16 cellular contexts compared by ENCODE assay signal in the genomic region with DNA sequence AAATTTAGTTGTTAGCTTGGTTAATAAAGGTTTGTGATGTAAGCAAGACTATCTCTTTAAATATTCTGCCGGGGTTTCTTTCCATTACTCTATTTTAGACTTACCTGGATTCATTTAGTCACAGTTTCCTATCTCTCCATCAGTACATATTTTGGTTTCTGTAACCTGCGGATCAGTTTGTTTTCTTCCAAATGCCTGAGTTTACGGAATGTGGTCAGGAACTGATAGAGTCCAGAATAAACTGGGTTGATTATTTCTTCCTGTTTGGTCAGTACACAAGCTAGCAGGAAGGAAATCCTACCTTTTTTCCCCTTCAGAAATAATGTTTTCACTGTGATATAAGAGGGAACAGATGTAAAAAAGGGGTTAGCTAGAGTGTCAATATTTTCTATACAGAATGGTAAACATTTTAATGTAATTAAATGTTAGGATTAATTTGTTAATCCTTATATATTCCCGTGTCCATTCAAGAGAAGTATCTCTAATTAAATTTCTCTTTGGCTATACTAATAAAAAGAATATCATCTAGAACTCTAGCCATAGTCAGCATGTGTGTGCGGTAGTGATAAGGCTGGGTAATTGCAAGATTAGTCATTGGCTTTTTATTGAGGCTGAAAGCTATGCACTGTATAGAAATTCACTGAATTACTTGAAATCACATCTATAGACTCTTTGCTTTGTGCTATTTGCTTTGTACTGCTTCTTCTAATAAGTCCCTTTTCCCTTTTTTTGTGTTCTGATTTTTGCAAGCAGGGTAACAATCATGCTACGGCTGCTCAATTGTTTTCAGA.
A peak's percentile ranks its signal among the peaks of the same experiment; 100 is the strongest.
DNase-seq lines count a peak whose midpoint lies in the region; ATAC-seq and TF ChIP-seq lines count a peak whose summit lies in the region.
"Had no signal": no experiment of that assay in that cellular context is flagged by ENCODE, and none has a peak within 500 bp of the region (broad histone marks: within the 10 kb centered on the region; RNA-seq: fewer than 3 reads in every experiment).

No MANE protein-coding gene starts in this region.

- no CpG with 5 or more reads among the region's 6 CpGs for WGBS in IMR-90 (ENCODE audit: extremely low coverage in 2 of 2, insufficient read length in 1 of 2), 2 experiments
- WGBS in mesenchymal stem cell: 43% methylated on average over 3 of the region's 6 CpGs

- in situ Hi-C loops in IMR-90 (cut with MboI; ENCODE audit: low sequenced_read_pairs): no loop called here

- no peak overlapping the region for H2AK5ac ChIP-seq in IMR-90 (ENCODE audit: low read depth, low read length)
- H2AK5ac ChIP-seq in mesenchymal stem cell (ENCODE audit: low read length, severe bottlenecking): no peak overlapping the region

- H4K20me1 ChIP-seq in IMR-90 (ENCODE audit: insufficient read depth, low read length) (no peaks in the 10 kb centered on the region), PC-3 (ENCODE audit: low read length) (no peaks in the 10 kb centered on the region)

- POLR2A ChIA-PET in IMR-90 (lab: Charles Lee; ENCODE audit: unreplicated experiment): no interaction called here
- POLR2A ChIA-PET in PC-3 (lab: Charles Lee; ENCODE audit: unreplicated experiment): interaction anchor here (0.6 kb wide), 1 partner anchor 42 kb away, joined by 4 read pairs; no protein-coding TSS in a partner anchor

- H3K9me3 ChIP-seq in IMR-90 (ENCODE audit: control insufficient read depth, insufficient read depth, low read length): no peaks in the 10 kb centered on the region
- no peaks in the 10 kb centered on the region for H3K9me3 ChIP-seq in PC-3 (ENCODE audit: low read length)
- H3K9me3 ChIP-seq in mesenchymal stem cell (ENCODE audit: control insufficient read depth, low read length): no peaks in the 10 kb centered on the region
- H3K9me3 ChIP-seq: BE2C, SK-N-SH had no signal

- ATAC-seq in IMR-90 (ENCODE audit: low read depth) (no peak), PC-3 (peak; percentile 92), HG03159 (IDR thresholded peaks at IDR 0.05; ENCODE audit: unreplicated experiment) (no peak), esophagus mucosa (no peak)
- ATAC-seq: Panc1, Right ventricle myocardium inferior had no signal

- H3K23ac ChIP-seq in IMR-90 (ENCODE audit: low read depth, low read length) (no peak overlapping the region), mesenchymal stem cell (ENCODE audit: low read length in 2 of 2) (no peak overlapping the region)

- dilution Hi-C loops in IMR-90 (cut with HindIII; ENCODE audit: low sequenced_read_pairs, unreplicated experiment): no loop called here

- no peak overlapping the region for H4K5ac ChIP-seq in IMR-90 (ENCODE audit: low read depth, low read length)

- H3K18ac ChIP-seq in IMR-90 (ENCODE audit: low read depth, low read length) (no peak overlapping the region; the same call in 1 of the 2 replicates), mesenchymal stem cell (ENCODE audit: low read depth in 1 of 2, low read length in 2 of 2) (no peak overlapping the region)

- TF ChIP-seq CTCF in IMR-90 (conservative IDR thresholded peaks at IDR 0.05; ENCODE audit: low read depth, low read length) (no peak), PC-3 (conservative IDR thresholded peaks at IDR 0.05; ENCODE audit: low read depth, low read length) (no peak), choroid plexus epithelial cell (conservative IDR thresholded peaks at IDR 0.05; ENCODE audit: low read depth, low read length) (no peak)

- H3K79me1 ChIP-seq in IMR-90 (ENCODE audit: low read depth in 1 of 2, low read length in 2 of 2): no peaks in the 10 kb centered on the region
- H3K79me1 ChIP-seq in mesenchymal stem cell (replicated peaks; ENCODE audit: low read length, poor library complexity, severe bottlenecking): no peaks in the 10 kb centered on the region

- H3K36me3 ChIP-seq in IMR-90 (ENCODE audit: control insufficient read depth, insufficient read depth, low read length) (no peaks in the 10 kb centered on the region), PC-3 (ENCODE audit: low read depth, low read length) (no peaks in the 10 kb centered on the region), mesenchymal stem cell (ENCODE audit: control insufficient read depth in 1 of 2, insufficient read depth in 2 of 2, low read depth in 1 of 2, low read length in 2 of 2) (no peaks in the 10 kb centered on the region)
- H3K36me3 ChIP-seq: BE2C had no signal

- no peak overlapping the region for H2BK15ac ChIP-seq in IMR-90 (ENCODE audit: low read depth, low read length)
- no peak overlapping the region for H2BK15ac ChIP-seq in mesenchymal stem cell (ENCODE audit: low read depth, poor library complexity, severe bottlenecking)

- H3K56ac ChIP-seq in IMR-90 (ENCODE audit: extremely low read depth, insufficient read depth, low read length): no peak overlapping the region

- H3K27ac ChIP-seq in IMR-90 (ENCODE audit: insufficient read depth, low read length) (no peak overlapping the region), PC-3 (ENCODE audit: low read length) (peak overlapping the region; percentile 50; the same call in 1 of the 2 replicates), mesenchymal stem cell (ENCODE audit: low read length, poor library complexity, severe bottlenecking) (no peak overlapping the region)

- peak; percentile 32 for DNase-seq in IMR-90
- DNase-seq in PC-3: peak; percentile 67
- peak; percentile 28 for DNase-seq in choroid plexus epithelial cell (ENCODE audit: low read depth)
- peak; percentile 10 for DNase-seq in mesenchymal stem cell
- no peak for DNase-seq in DMS79 (lab: John Stamatoyannopoulos, UW)
- DNase-seq: BE2C; CD4-positive, alpha-beta memory T cell; H9; Kasumi-1; NCI-H1436 treated with DMSO at 0.1 percent for 48 hours; NCI-H2081; SK-N-SH had no signal

- no peak overlapping the region for H2BK120ac ChIP-seq in IMR-90 (ENCODE audit: low read depth, low read length)
- H2BK120ac ChIP-seq in mesenchymal stem cell (ENCODE audit: low read depth, low read length): no peak overlapping the region

- intact Hi-C loops in IMR-90 (cut with micrococcal nuclease): loop anchor here (5.0 kb wide), 1 partner anchor 286 kb away; no protein-coding TSS in a partner anchor
- intact Hi-C loops in PC-3 (cut with micrococcal nuclease): loop anchor here (1.0 to 5.0 kb wide), 4 partner anchors 22 to 309 kb away; no protein-coding TSS in a partner anchor

- TF ChIP-seq POLR2A in IMR-90 (IDR thresholded peaks at IDR 0.05; ENCODE audit: low read depth, low read length): no peak

- H2BK20ac ChIP-seq in IMR-90 (ENCODE audit: low read depth, low read length): no peak overlapping the region

- H4K8ac ChIP-seq in IMR-90 (ENCODE audit: low read depth in 2 of 2, low read length in 2 of 2): no peak overlapping the region
- no peak overlapping the region for H4K8ac ChIP-seq in mesenchymal stem cell (ENCODE audit: low read length)

- H3F3A ChIP-seq in PC-3 (ENCODE audit: low read length, unreplicated experiment): no peaks in the 10 kb centered on the region

- no peaks in the 10 kb centered on the region for H3K79me2 ChIP-seq in PC-3 (ENCODE audit: low read length)

- no peak overlapping the region for H3K4me3 ChIP-seq in IMR-90 (ENCODE audit: insufficient read depth, low read depth, low read length)
- no peak overlapping the region for H3K4me3 ChIP-seq in PC-3 (ENCODE audit: low read length)
- no peak overlapping the region for H3K4me3 ChIP-seq in choroid plexus epithelial cell (ENCODE audit: low read depth, low read length)
- H3K4me3 ChIP-seq in mesenchymal stem cell (ENCODE audit: insufficient read depth in 1 of 2, low read depth in 1 of 2, low read length in 2 of 2): no peak overlapping the region

- no peak overlapping the region for H3K4me2 ChIP-seq in IMR-90 (ENCODE audit: low read depth, low read length)
- H3K4me2 ChIP-seq in PC-3 (ENCODE audit: low read length): peak overlapping the region; percentile 32
- H3K4me2 ChIP-seq in mesenchymal stem cell (ENCODE audit: low read length, poor library complexity, severe bottlenecking): no peak overlapping the region
- H3K4me2 ChIP-seq: SK-N-SH had no signal

- H3K9me2 ChIP-seq in PC-3 (replicated peaks; ENCODE audit: low read length): no peaks in the 10 kb centered on the region
- H3K9me2 ChIP-seq: SK-N-SH had no signal

- H3K4me1 ChIP-seq in IMR-90 (ENCODE audit: control insufficient read depth, insufficient read depth, low read length): peaks cover 6% of the 10 kb centered on the region
- H3K4me1 ChIP-seq in PC-3 (ENCODE audit: insufficient read depth, low read length): peaks cover 18% of the 10 kb centered on the region
- H3K4me1 ChIP-seq in mesenchymal stem cell (ENCODE audit: control insufficient read depth, insufficient read depth, low read depth, low read length): no peaks in the 10 kb centered on the region
- H3K4me1 ChIP-seq: BE2C had no signal

- no peak overlapping the region for H3K9ac ChIP-seq in IMR-90 (ENCODE audit: low read depth, low read length)
- H3K9ac ChIP-seq in PC-3 (ENCODE audit: low read length): no peak overlapping the region
- no peak overlapping the region for H3K9ac ChIP-seq in mesenchymal stem cell (ENCODE audit: low read length)
- H3K9ac ChIP-seq: SK-N-SH had no signal

- H3K4ac ChIP-seq in IMR-90 (ENCODE audit: low read depth, low read length) (no peak overlapping the region), mesenchymal stem cell (ENCODE audit: low read depth in 1 of 2, low read length in 2 of 2) (no peak overlapping the region)

- no peak overlapping the region for H2AFZ ChIP-seq in IMR-90 (replicated peaks; ENCODE audit: low read length, poor library complexity)
- peak overlapping the region; percentile 19; the same call in 1 of the 2 replicates for H2AFZ ChIP-seq in PC-3 (ENCODE audit: low read length)
- no peak overlapping the region for H2AFZ ChIP-seq in mesenchymal stem cell (ENCODE audit: low read depth, low read length)

- no peak for TF ChIP-seq RAD21 in IMR-90 (IDR thresholded peaks at IDR 0.05; ENCODE audit: low read length)

- no peak overlapping the region for H2BK12ac ChIP-seq in mesenchymal stem cell (ENCODE audit: low read length in 2 of 2)

- CTCF ChIA-PET in IMR-90 (lab: Yijun Ruan, JAX) (no interaction called here), PC-3 (lab: Charles Lee) (no interaction called here)

- no peaks in the 10 kb centered on the region for H3K9me1 ChIP-seq in IMR-90 (ENCODE audit: insufficient read depth, low read length)

- H2AK9ac ChIP-seq in IMR-90 (replicated peaks; ENCODE audit: low read depth, low read length, poor library complexity): no peak overlapping the region

- H3K27me3 ChIP-seq in IMR-90 (ENCODE audit: control insufficient read depth, insufficient read depth, low read length) (no peaks in the 10 kb centered on the region), PC-3 (ENCODE audit: low read length) (no peaks in the 10 kb centered on the region), mesenchymal stem cell (ENCODE audit: control insufficient read depth in 1 of 2, insufficient read depth in 1 of 2, low read length in 2 of 2) (no peaks in the 10 kb centered on the region)
- H3K27me3 ChIP-seq: BE2C had no signal

- H4K91ac ChIP-seq in IMR-90 (ENCODE audit: insufficient read depth, low read depth, low read length) (no peak overlapping the region), mesenchymal stem cell (ENCODE audit: low read length) (no peak overlapping the region)

- BruUV-seq in IMR-90 (replicated peaks; lab: Mats Ljungman, UMichigan) (no TSS peak), PC-3 (replicated peaks; lab: Mats Ljungman, UMichigan) (no TSS peak)

- H3K14ac ChIP-seq in IMR-90 (replicated peaks; ENCODE audit: low read depth, low read length) (no peak overlapping the region), mesenchymal stem cell (ENCODE audit: low read length in 2 of 2) (no peak overlapping the region)

- H2BK5ac ChIP-seq in IMR-90 (ENCODE audit: low read depth, low read length, poor library complexity, severe bottlenecking) (no peak overlapping the region), mesenchymal stem cell (ENCODE audit: low read depth, low read length, poor library complexity, severe bottlenecking) (no peak overlapping the region)
